8 cellular contexts compared by ENCODE assay signal in genomic region chr1:239898067-239898730, GRCh38.
DNase-seq lines count a peak whose midpoint lies in the region; ATAC-seq and TF ChIP-seq lines count a peak whose summit lies in the region.

No MANE protein-coding gene starts in this region.

- peak; percentile 86 to 92 for TF ChIP-seq CTCF in Caco-2 (IDR thresholded peaks at IDR 0.05; ENCODE audit: insufficient read depth in 1 of 2, low read depth in 1 of 2, low read length in 1 of 2, severe bottlenecking in 1 of 2, unreplicated experiment in 1 of 2)

- H3K4me3 ChIP-seq in Caco-2 (ENCODE audit: low read depth, low read length), result no peak overlapping the region
- H3K4me3 ChIP-seq in muscle layer of duodenum (ENCODE audit: low read depth in 1 of 2, low read length in 2 of 2), result peak overlapping the region; percentile 30 to 34

- DNase-seq in Caco-2 (peak; percentile 75 to 78), HS-27A (ENCODE audit: low read depth) (peak; percentile 54), NOMO-1 treated with dmso at 0.1 percent for 144 hours (lab: John Stamatoyannopoulos, UW; ENCODE audit: unreplicated experiment) (peak; percentile 46), epithelial cell of prostate (ENCODE audit: low read depth, low spot score) (peak; percentile 36)
- peak; percentile 13 for DNase-seq in activated CD8-positive, alpha-beta memory T cell treated with anti-CD3 and anti-CD28 coated beads, Interleukin-2, amount 50 U/mL, for 1 hour (ENCODE audit: extremely low read depth)
- DNase-seq in stimulated activated CD8-positive, alpha-beta memory T cell treated with anti-CD3 and anti-CD28 coated beads, Interleukin-7, amount 100 ng/mL, for 24 hours (ENCODE audit: low read depth), result peak; percentile 49

- ATAC-seq in GM21381 (IDR thresholded peaks at IDR 0.05; ENCODE audit: unreplicated experiment), result peak; percentile 90

- no peak overlapping the region for H3K27ac ChIP-seq in epithelial cell of prostate
- H3K27ac ChIP-seq in muscle layer of duodenum (ENCODE audit: low read length), result no peak overlapping the region

- H3K27ac Mint-ChIP-seq in Caco-2 (ENCODE audit: unreplicated experiment), result no peak overlapping the region

- peaks cover 2% of the 10 kb centered on the region for H3K27me3 Mint-ChIP-seq in Caco-2 (ENCODE audit: insufficient read depth, unreplicated experiment)

- H3K27me3 ChIP-seq in Caco-2 (replicated peaks; ENCODE audit: control insufficient read depth, insufficient read depth, low read length) (no peaks in the 10 kb centered on the region), muscle layer of duodenum (ENCODE audit: low read depth, low read length) (no peaks in the 10 kb centered on the region)

- H3K4me3 Mint-ChIP-seq in Caco-2 (ENCODE audit: unreplicated experiment), result no peak overlapping the region

- no peaks in the 10 kb centered on the region for H3K36me3 Mint-ChIP-seq in Caco-2 (ENCODE audit: insufficient read depth, unreplicated experiment)

- H3K36me3 ChIP-seq in Caco-2 (ENCODE audit: control insufficient read depth, insufficient read depth, low read length) (no peaks in the 10 kb centered on the region), muscle layer of duodenum (ENCODE audit: control insufficient read depth in 1 of 2, insufficient read depth in 2 of 2, low read length in 2 of 2) (peaks cover 0 to 3% of the 10 kb centered on the region in 2 donors)

- POLR2A ChIA-PET in Caco-2 (lab: Charles Lee), result no interaction called here

- H3K9me3 ChIP-seq in Caco-2 (no peaks in the 10 kb centered on the region), muscle layer of duodenum (ENCODE audit: control insufficient read depth in 1 of 2, low read length in 2 of 2) (no peaks in the 10 kb centered on the region)

- no peaks in the 10 kb centered on the region for H3K9me3 Mint-ChIP-seq in Caco-2 (ENCODE audit: unreplicated experiment)

- H3K4me1 Mint-ChIP-seq in Caco-2 (ENCODE audit: low read depth, unreplicated experiment), result no peaks in the 10 kb centered on the region

- no peaks in the 10 kb centered on the region for H3K4me1 ChIP-seq in Caco-2
- H3K4me1 ChIP-seq in muscle layer of duodenum (ENCODE audit: control insufficient read depth in 1 of 2, insufficient read depth in 2 of 2, low read length in 2 of 2), result peaks cover 0 to 11% of the 10 kb centered on the region in 2 donors

- intact Hi-C loops in Caco-2 (cut with micrococcal nuclease; ENCODE audit: unreplicated experiment), result loop anchor here (1.0 to 10.0 kb wide), 6 partner anchors 81 to 663 kb away; no protein-coding TSS in a partner anchor

- no TSS peak for BruUV-seq in Caco-2 (replicated peaks; lab: Mats Ljungman, UMichigan)

- CTCF ChIA-PET in Caco-2 (lab: Charles Lee), result interaction anchor here (0.7 to 1.4 kb wide), 6 partner anchors 82 to 783 kb away, joined by 3 to 5 read pairs (median 4); no protein-coding TSS in a partner anchor

Comparison
In these comparisons a context has a peak if more than half of its experiments do, and no peak if none do; other contexts are left out.
1. DNase-seq: peak in every context shown above with its lines; median percentile 76 in Caco-2; 54 in HS-27A; 49 in stimulated activated CD8-positive, alpha-beta memory T cell treated with anti-CD3 and anti-CD28 coated beads, Interleukin-7, amount 100 ng/mL, for 24 hours; 46 in NOMO-1 treated with dmso at 0.1 percent for 144 hours; 36 in epithelial cell of prostate; 13 in activated CD8-positive, alpha-beta memory T cell treated with anti-CD3 and anti-CD28 coated beads, Interleukin-2, amount 50 U/mL, for 1 hour.